In genomic region chr11:107563702-107564101, GRCh38 we compare ENCODE assay signal across 8 cellular contexts.
DNase-seq lines count a peak whose midpoint lies in the region; ATAC-seq and TF ChIP-seq lines count a peak whose summit lies in the region.

No MANE protein-coding gene starts in this region.

- no peaks in the 10 kb centered on the region for H3K9me3 Mint-ChIP-seq in nephron progenitor cell

- H3K4me1 Mint-ChIP-seq in nephron progenitor cell, result peaks cover 28% of the 10 kb centered on the region

- H3K27me3 Mint-ChIP-seq in nephron progenitor cell (ENCODE audit: low read depth, poor library complexity), result no peaks in the 10 kb centered on the region

- H3K4me3 ChIP-seq in AG10803 (ENCODE audit: low read length) (peak overlapping the region; percentile 4; the same call in 1 of the 2 replicates), GM12875 (ENCODE audit: low read depth, low read length) (no peak overlapping the region)

- peak; percentile 26 for ATAC-seq in HG03025 (IDR thresholded peaks at IDR 0.05; ENCODE audit: low FRiP score, unreplicated experiment)

- TF ChIP-seq CTCF in AG10803 (conservative IDR thresholded peaks at IDR 0.05; ENCODE audit: low read length) (peak; percentile 80), GM12875 (IDR thresholded peaks at IDR 0.05; ENCODE audit: borderline replicate concordance, insufficient read depth, low read depth, low read length) (peak; percentile 43; the same call in 1 of the 2 replicates), nephron progenitor cell (IDR thresholded peaks at IDR 0.05) (peak; percentile 53)

- no peak for TF ChIP-seq POLR2A in erythroblast (IDR thresholded peaks at IDR 0.05; ENCODE audit: low read length)

- H3K4me3 Mint-ChIP-seq in nephron progenitor cell, result peak overlapping the region; percentile 55

- peaks cover 7% of the 10 kb centered on the region for H3K36me3 Mint-ChIP-seq in nephron progenitor cell (ENCODE audit: low read depth)

- H3K27ac Mint-ChIP-seq in nephron progenitor cell, result no peak overlapping the region

- DNase-seq in AG10803 (ENCODE audit: low read depth) (peak; percentile 74), NCI-H2227 treated with DMSO at 0.1 percent for 48 hours (lab: John Stamatoyannopoulos, UW) (peak; percentile 25), erythroblast (lab: John Stamatoyannopoulos, UW) (peak; percentile 69 to 78), nephron progenitor cell (peak; percentile 21), OCI-M2 (lab: John Stamatoyannopoulos, UW; ENCODE audit: unreplicated experiment) (no peak)
- DNase-seq in activated CD4-positive, alpha-beta T cell treated with anti-CD3 and anti-CD28 coated beads for 4 hours, result peak; percentile 19 to 34
